22 cellular contexts compared by ENCODE assay signal in the genomic region with DNA sequence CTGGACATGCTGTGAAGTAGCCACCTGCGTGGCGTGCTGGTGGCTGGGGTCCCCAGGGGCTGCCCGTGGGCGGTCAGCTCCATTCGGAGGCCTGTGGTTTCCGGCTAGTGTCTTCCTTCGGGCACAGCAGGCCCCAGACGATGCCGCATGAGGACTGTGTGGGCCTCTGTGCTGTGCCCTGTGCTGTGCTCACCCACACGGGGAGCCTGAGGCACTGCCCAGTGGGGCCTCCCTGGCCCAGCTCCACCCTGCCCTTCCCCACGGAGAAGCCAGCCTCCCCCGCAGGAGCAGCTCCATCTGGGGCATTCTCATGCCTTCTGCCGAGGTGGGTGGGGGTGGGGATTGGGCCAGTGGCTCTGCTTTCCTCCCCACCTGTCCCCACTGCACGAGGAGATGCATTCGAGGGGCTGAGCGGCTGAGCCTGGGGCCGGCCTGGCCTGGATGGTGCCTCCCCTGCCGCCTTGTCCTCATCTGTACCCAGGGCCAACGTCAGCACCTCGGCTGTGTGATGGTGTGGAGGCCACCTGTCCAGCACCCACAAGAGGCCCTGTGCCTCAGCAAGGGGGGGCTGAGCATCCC. TPM values are rescaled to one million over a fixed set of nuclear protein-coding genes. Genes with fewer than 3 reads are reported as not detected.
DNase-seq lines count a peak whose midpoint lies in the region; ATAC-seq and TF ChIP-seq lines count a peak whose summit lies in the region.
"Had no signal": no experiment of that assay in that cellular context is flagged by ENCODE, and none has a peak within 500 bp of the region (broad histone marks: within the 10 kb centered on the region; RNA-seq: fewer than 3 reads in every experiment).

No MANE protein-coding gene starts in this region.

- H3K79me2 ChIP-seq in neural progenitor cell (ENCODE audit: low read depth), result peaks cover 94% of the 10 kb centered on the region

- peak in 1 of 2 donors; percentile 15 for TF ChIP-seq EP300 in tibial nerve (IDR thresholded peaks at IDR 0.05)

- H3K9me3 Mint-ChIP-seq in neural progenitor cell, result no peaks in the 10 kb centered on the region
- no peaks in the 10 kb centered on the region for H3K9me3 Mint-ChIP-seq in activated T-cell treated with anti-CD3 and anti-CD28 coated beads, Interleukin-2, amount 50 U/mL, for 72 hours
- H3K9me3 Mint-ChIP-seq: dendritic cell treated with granulocyte-macrophage colony-stimulating factor and Interleukin-4, amounts not matched to agents 40 ng/mL and 50 ng/mL, for 4 days; naive thymus-derived CD8-positive, alpha-beta T cell had no signal

- peak overlapping the region; percentile 27 for H3K9ac ChIP-seq in neural progenitor cell

- no peak overlapping the region for H3K27ac ChIP-seq in neural progenitor cell
- H3K27ac ChIP-seq in tibial nerve, result peak overlapping the region in 3 of 4 donors; percentile 35 to 76 (median 63)
- H3K27ac ChIP-seq: 22Rv1 had no signal

- no peak overlapping the region for H3K27ac Mint-ChIP-seq in neural progenitor cell
- H3K27ac Mint-ChIP-seq in activated T-cell treated with anti-CD3 and anti-CD28 coated beads, Interleukin-2, amount 50 U/mL, for 72 hours, result no peak overlapping the region
- H3K27ac Mint-ChIP-seq: activated CD8-positive, alpha-beta T cell treated with anti-CD3 and anti-CD28 coated beads, Interleukin-2, amount 10 ng/mL, durations not matched to agents 7 days and 5 days; dendritic cell treated with granulocyte-macrophage colony-stimulating factor and Interleukin-4, amounts not matched to agents 40 ng/mL and 50 ng/mL, for 4 days had no signal

- H3K4me1 ChIP-seq in neural progenitor cell, result peaks cover 19% of the 10 kb centered on the region
- peaks cover 0 to 100% (median 91%) of the 10 kb centered on the region in 4 donors for H3K4me1 ChIP-seq in tibial nerve

- TF ChIP-seq POLR2A in tibial nerve (IDR thresholded peaks at IDR 0.05), result peak in 1 of 2 donors; percentile 4

- TF ChIP-seq CTCF in neural progenitor cell (IDR thresholded peaks at IDR 0.05) (no peak), tibial nerve (IDR thresholded peaks at IDR 0.05) (no peak)

- H2AFZ ChIP-seq in neural progenitor cell (replicated peaks), result no peak overlapping the region

- H3K36me3 ChIP-seq in neural progenitor cell (no peaks in the 10 kb centered on the region), tibial nerve (no peaks in the 10 kb centered on the region)

- H3K4me2 ChIP-seq in neural progenitor cell, result no peak overlapping the region

- H3K9me3 ChIP-seq in neural progenitor cell (ENCODE audit: low read depth), result no peaks in the 10 kb centered on the region
- H3K9me3 ChIP-seq in tibial nerve, result no peaks in the 10 kb centered on the region

- H3K4me3 Mint-ChIP-seq in neural progenitor cell, result no peak overlapping the region
- H3K4me3 Mint-ChIP-seq in activated T-cell treated with anti-CD3 and anti-CD28 coated beads, Interleukin-2, amount 50 U/mL, for 72 hours, result no peak overlapping the region
- H3K4me3 Mint-ChIP-seq: activated CD8-positive, alpha-beta T cell treated with anti-CD3 and anti-CD28 coated beads, Interleukin-2, amount 10 ng/mL, durations not matched to agents 7 days and 5 days; dendritic cell treated with granulocyte-macrophage colony-stimulating factor and Interleukin-4, amounts not matched to agents 40 ng/mL and 50 ng/mL, for 4 days; naive thymus-derived CD8-positive, alpha-beta T cell had no signal

- H3K4me1 Mint-ChIP-seq in neural progenitor cell, result peaks cover 34% of the 10 kb centered on the region
- H3K4me1 Mint-ChIP-seq in activated T-cell treated with anti-CD3 and anti-CD28 coated beads, Interleukin-2, amount 50 U/mL, for 72 hours (ENCODE audit: low read depth), result no peaks in the 10 kb centered on the region

- H3K4me3 ChIP-seq in neural progenitor cell, result no peak overlapping the region
- H3K4me3 ChIP-seq in tibial nerve, result peak overlapping the region in 1 of 4 donors; percentile 8

- H3K36me3 Mint-ChIP-seq in neural progenitor cell, result no peaks in the 10 kb centered on the region
- H3K36me3 Mint-ChIP-seq in activated T-cell treated with anti-CD3 and anti-CD28 coated beads, Interleukin-2, amount 50 U/mL, for 72 hours (ENCODE audit: insufficient read depth in 2 of 2), result no peaks in the 10 kb centered on the region
- H3K36me3 Mint-ChIP-seq: naive thymus-derived CD8-positive, alpha-beta T cell had no signal

- H4K20me1 ChIP-seq in neural progenitor cell (ENCODE audit: low read depth), result peaks cover 100% of the 10 kb centered on the region

- 37 to 39% methylated on average over 11 to 14 of the region's 20 CpGs for WGBS in tibial nerve, 2 donors

- peaks cover 7% of the 10 kb centered on the region for H3K27me3 Mint-ChIP-seq in neural progenitor cell (ENCODE audit: insufficient read depth, low read depth)
- H3K27me3 Mint-ChIP-seq in activated T-cell treated with anti-CD3 and anti-CD28 coated beads, Interleukin-2, amount 50 U/mL, for 72 hours (ENCODE audit: low read depth), result no peaks in the 10 kb centered on the region
- H3K27me3 Mint-ChIP-seq: dendritic cell treated with granulocyte-macrophage colony-stimulating factor and Interleukin-4, amounts not matched to agents 40 ng/mL and 50 ng/mL, for 4 days; naive thymus-derived CD8-positive, alpha-beta T cell had no signal

- ATAC-seq in activated T-cell treated with anti-CD3 and anti-CD28 coated beads, Interleukin-2, amount 50 U/mL, for 72 hours (replicated peaks in 1 of 2), result no peak
- ATAC-seq: activated CD8-positive, alpha-beta T cell treated with anti-CD3 and anti-CD28 coated beads, Interleukin-2, amount 10 ng/mL, durations not matched to agents 7 days and 5 days; naive thymus-derived CD8-positive, alpha-beta T cell had no signal

- H3F3A ChIP-seq in neural progenitor cell (ENCODE audit: low read depth), result peaks cover 6% of the 10 kb centered on the region

- H3K27me3 ChIP-seq in neural progenitor cell (no peaks in the 10 kb centered on the region), tibial nerve (no peaks in the 10 kb centered on the region)

- DNase-seq in DMS 273 (lab: John Stamatoyannopoulos, UW; ENCODE audit: unreplicated experiment), result peak; percentile 68
- no peak for DNase-seq in DMS 273 treated with DMSO at 0.1 percent for 48 hours (lab: John Stamatoyannopoulos, UW)
- peak; percentile 21 for DNase-seq in amniotic epithelial cell (ENCODE audit: low read depth)
- no peak for DNase-seq in neural progenitor cell (ENCODE audit: low spot score)
- no peak for DNase-seq in tibial nerve (ENCODE audit: low spot score in 2 of 2)
- no peak for DNase-seq in activated T-cell treated with anti-CD3 and anti-CD28 coated beads, Interleukin-2, amount 50 U/mL, for 72 hours
- DNase-seq in iPS-NIHi7 (ENCODE audit: extremely low spot score), result no peak
- DNase-seq in effector CD8-positive, alpha-beta T cell (lab: John Stamatoyannopoulos, UW), result no peak
- DNase-seq: activated CD4-positive, CD25-positive, alpha-beta regulatory T cell treated with anti-CD3 and anti-CD28 coated beads, Interleukin-2, amount 50 U/mL, for 72 hours; activated CD8-positive, alpha-beta T cell treated with anti-CD3 and anti-CD28 coated beads, Interleukin-2, amount 10 ng/mL, durations not matched to agents 7 days and 5 days; activated gamma-delta T cell treated with Interleukin-2 at 50 U/mL for 16 hours; AML-193; DMS79; left cardiac atrium; naive thymus-derived CD8-positive, alpha-beta T cell; NCI-H1105 treated with DMSO at 0.1 percent for 48 hours; NCI-H2107; NCI-H510A treated with DMSO at 0.1 percent for 48 hours; posterior cingulate gyrus; T1000 had no signal

RNA-seq across cellular contexts. Expression of gene RXRA, which starts 24.2 kb away (rescaled TPM):
- total RNA-seq in neural progenitor cell (ENCODE audit: low replicate concordance) (11.6 and 25.5 TPM in 2 replicates), tibial nerve (10 to 100 TPM; 53.5 to 61.5 (median 56.5) TPM)
- 10 to 100 TPM in 1 of 2 donors, 1 to 10 TPM in 1; 4.9 to 12.4 TPM for total RNA-seq in activated T-cell treated with anti-CD3 and anti-CD28 coated beads, Interleukin-2, amount 50 U/mL, for 72 hours

Comparison
In these comparisons a context has a peak if more than half of its experiments do, and no peak if none do; other contexts are left out.
1. DNase-seq: peak in DMS 273 (single experiment) and amniotic epithelial cell (single experiment); none in DMS 273 treated with DMSO at 0.1 percent for 48 hours (single experiment), neural progenitor cell (single experiment), tibial nerve (0 of 2), activated T-cell treated with anti-CD3 and anti-CD28 coated beads, Interleukin-2, amount 50 U/mL, for 72 hours (0 of 2), iPS-NIHi7 (single experiment) and effector CD8-positive, alpha-beta T cell (single experiment).